ENCODE assay signal across 20 cellular contexts in the genomic region with DNA sequence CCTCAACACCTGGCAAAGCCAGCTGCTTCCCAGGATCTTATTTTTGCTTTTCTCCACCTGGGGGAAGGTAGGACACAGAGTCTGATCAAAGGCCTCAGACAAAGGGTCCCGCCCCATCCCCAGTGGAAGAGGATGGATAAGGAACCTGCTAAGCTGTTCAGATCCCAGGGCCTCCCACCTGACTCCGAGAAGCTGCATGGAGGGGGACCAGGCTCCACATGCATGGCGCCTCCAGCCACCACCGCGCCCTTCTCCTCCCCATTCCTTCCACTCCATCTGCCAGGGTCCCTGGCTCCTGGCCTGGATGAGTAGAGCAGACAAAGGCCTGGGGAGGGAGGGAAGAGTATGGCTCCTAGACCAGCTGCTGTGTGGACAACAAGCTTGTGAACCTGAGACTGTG. TPM values are rescaled to one million over a fixed set of nuclear protein-coding genes. Genes with fewer than 3 reads are reported as not detected.
DNase-seq lines count a peak whose midpoint lies in the region; ATAC-seq, FAIRE-seq and TF ChIP-seq lines count a peak whose summit lies in the region.
"Had no signal": no experiment of that assay in that cellular context is flagged by ENCODE, and none has a peak within 500 bp of the region (broad histone marks: within the 10 kb centered on the region; RNA-seq: fewer than 3 reads in every experiment).

No MANE protein-coding gene starts in this region.

- H3K4me3 ChIP-seq in H7 (ENCODE audit: insufficient read depth, low read depth, low read length) (no peak overlapping the region), bronchial epithelial cell (ENCODE audit: low read depth, low read length) (no peak overlapping the region)
- H3K4me3 ChIP-seq: SJCRH30 had no signal

- DNase-seq in DMS53 (lab: John Stamatoyannopoulos, UW) (peak; percentile 7), DMS53 treated with DMSO at 0.1 percent for 48 hours (lab: John Stamatoyannopoulos, UW; ENCODE audit: unreplicated experiment) (no peak), H7 (peak; percentile 39), bronchial epithelial cell (ENCODE audit: low read depth) (no peak), myocyte (ENCODE audit: low read depth) (peak; percentile 26), NCI-H1694 (lab: John Stamatoyannopoulos, UW) (no peak)
- DNase-seq: 8988T, KBM-7, NCI-H1436, NCI-H2081 treated with DMSO at 0.1 percent for 48 hours, NCI-H82, SJCRH30 had no signal

- H3K36me3 ChIP-seq in H7 (replicated peaks; ENCODE audit: control insufficient read depth, insufficient read depth, low read length): no peaks in the 10 kb centered on the region
- no peaks in the 10 kb centered on the region for H3K36me3 ChIP-seq in bronchial epithelial cell (ENCODE audit: control insufficient read depth, insufficient read depth, low read length)
- H3K36me3 ChIP-seq: SJCRH30 had no signal

- H3K27me3 ChIP-seq in H7 (ENCODE audit: control insufficient read depth, insufficient read depth, low read length) (no peaks in the 10 kb centered on the region), bronchial epithelial cell (ENCODE audit: control insufficient read depth, insufficient read depth, low read length) (no peaks in the 10 kb centered on the region)
- H3K27me3 ChIP-seq: SJCRH30 had no signal

- no peak for TF ChIP-seq CTCF in bronchial epithelial cell (IDR thresholded peaks at IDR 0.05; ENCODE audit: insufficient read depth, low read length, severe bottlenecking)

- FAIRE-seq in bronchial epithelial cell (lab: Jason Lieb, UNC): peak; percentile 18
- FAIRE-seq: GM12892, GM18507 had no signal

- ATAC-seq in GM18870 (IDR thresholded peaks at IDR 0.05; ENCODE audit: unreplicated experiment): no peak
- no peak for ATAC-seq in HG02623 (IDR thresholded peaks at IDR 0.05; ENCODE audit: unreplicated experiment)

RNA-seq across cellular contexts. Expression of gene CRABP1, which starts 20.0 kb away (rescaled TPM):
- total RNA-seq in H7 (2014; rRNA removed; shearing (Covaris generic)): 744 and 864 TPM in 2 replicates
- not detected in 2 replicates for total RNA-seq in bronchial epithelial cell
- not detected in 2 replicates for total RNA-seq in myocyte
- not detected for polyA plus RNA-seq in myocyte (2012)
- total RNA-seq: H4; SJCRH30; T-helper 1 cell treated with Interleukin-12 subunit alpha and Interleukin-12 subunit beta and Interleukin-4 antibody, amounts not matched to agents 30 ng/mL and 1 ng/mL, for 36 hours had no signal
- polyA plus RNA-seq: AG04450, CD14-positive monocyte had no signal

RNA-seq across cellular contexts. Expression of gene SKIC8, which starts 20.8 kb away (rescaled TPM):
- 64.0 and 87.1 TPM in 2 replicates for total RNA-seq in H7 (2014; rRNA removed; shearing (Covaris generic))
- total RNA-seq in bronchial epithelial cell (49.0 and 61.2 TPM in 2 replicates), myocyte (49.5 and 56.8 TPM in 2 replicates)
- 70.5 TPM for polyA plus RNA-seq in myocyte (2012)

RNA-seq across cellular contexts. Expression of gene DNAJA4, which starts 55.8 kb away (rescaled TPM):
- 0.03 and 0.11 TPM in 2 replicates for total RNA-seq in H7 (2014; rRNA removed; shearing (Covaris generic))
- total RNA-seq in bronchial epithelial cell (11.1 and 26.5 TPM in 2 replicates), myocyte (9.8 and 11.6 TPM in 2 replicates)
- polyA plus RNA-seq in myocyte (2012): 7.7 TPM
- total RNA-seq: H4, SJCRH30 had no signal

Comparison
In these comparisons a context has a peak if more than half of its experiments do, and no peak if none do; other contexts are left out.
1. DNase-seq: peak in DMS53 (single experiment), H7 (single experiment) and myocyte (single experiment); none in DMS53 treated with DMSO at 0.1 percent for 48 hours (single experiment), bronchial epithelial cell (single experiment) and NCI-H1694 (single experiment).
2. RNA of gene CRABP1, which starts 20.0 kb away (total RNA-seq): 744 to 864 TPM in H7; not detected in bronchial epithelial cell and not detected in myocyte; every median in the first group is over 100 times any median in the second.